ENCODE assay signal across 18 cellular contexts in the genomic region with DNA sequence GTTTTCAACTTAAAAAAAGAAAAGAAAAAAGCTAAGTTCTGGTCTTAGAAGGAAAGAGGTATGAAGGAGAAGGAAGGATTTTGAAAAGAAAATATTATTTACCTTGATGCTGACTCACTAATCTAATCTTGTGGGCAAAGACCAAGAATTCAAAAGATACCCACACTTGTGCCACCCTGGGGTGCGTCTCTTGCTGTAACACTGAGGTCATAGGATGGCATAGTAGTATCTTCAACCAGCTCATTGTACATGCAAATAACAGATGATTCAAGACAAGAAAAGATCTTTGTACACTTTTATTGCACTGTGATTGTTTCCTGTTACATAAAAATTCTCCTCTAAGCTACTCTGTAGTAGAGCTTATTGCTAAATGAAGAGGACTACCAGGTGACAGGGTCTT. TPM values are rescaled to one million over a fixed set of nuclear protein-coding genes. Genes with fewer than 3 reads are reported as not detected.
DNase-seq lines count a peak whose midpoint lies in the region; ATAC-seq and TF ChIP-seq lines count a peak whose summit lies in the region.
"Had no signal": no experiment of that assay in that cellular context is flagged by ENCODE, and none has a peak within 500 bp of the region (broad histone marks: within the 10 kb centered on the region; RNA-seq: fewer than 3 reads in every experiment).

No MANE protein-coding gene starts in this region.

- no peak overlapping the region for H3K27ac ChIP-seq in GM23338 (ENCODE audit: low read depth)
- H3K27ac ChIP-seq: BLaER1, SJCRH30 had no signal

- H3K27me3 Mint-ChIP-seq in T-helper 17 cell, result peaks cover 5% of the 10 kb centered on the region
- no peaks in the 10 kb centered on the region for H3K27me3 Mint-ChIP-seq in GM23338 (ENCODE audit: insufficient read depth, low read depth, poor library complexity)
- H3K27me3 Mint-ChIP-seq: CD8-positive, alpha-beta memory T cell; IgD-negative memory B cell had no signal

- H3K4me1 Mint-ChIP-seq in T-helper 17 cell (no peaks in the 10 kb centered on the region), GM23338 (peaks cover 5% of the 10 kb centered on the region)
- H3K4me1 Mint-ChIP-seq: CD8-positive, alpha-beta memory T cell; IgD-negative memory B cell had no signal

- H3K4me1 ChIP-seq in GM23338 (ENCODE audit: insufficient read depth), result no peaks in the 10 kb centered on the region; the same call in 1 of the 2 replicates
- H3K4me1 ChIP-seq: BLaER1, HAP-1, SJCRH30 had no signal

- H3K36me3 ChIP-seq in GM23338 (ENCODE audit: insufficient read depth), result no peaks in the 10 kb centered on the region
- H3K36me3 ChIP-seq: BLaER1, HAP-1, SJCRH30 had no signal

- H3K9me3 ChIP-seq in T-helper 17 cell (ENCODE audit: control insufficient read depth, low read length, poor library complexity, severe bottlenecking), result no peaks in the 10 kb centered on the region
- H3K9me3 ChIP-seq: BLaER1, HAP-1, SJCRH30 had no signal

- no peaks in the 10 kb centered on the region for H3F3A ChIP-seq in GM23338 (replicated peaks; ENCODE audit: low read depth)

- no peaks in the 10 kb centered on the region; the same call in 1 of the 2 replicates for H4K20me1 ChIP-seq in GM23338 (replicated peaks; ENCODE audit: insufficient read depth)
- H4K20me1 ChIP-seq: BLaER1 had no signal

- H3K9me3 Mint-ChIP-seq in GM23338, result no peaks in the 10 kb centered on the region
- H3K9me3 Mint-ChIP-seq: CD8-positive, alpha-beta memory T cell; IgD-negative memory B cell had no signal

- ATAC-seq in T-helper 17 cell (no peak), esophagus mucosa (peak; percentile 75), GM23338 (no peak)
- ATAC-seq: Panc1 had no signal

- H2AFZ ChIP-seq in GM23338, result no peak overlapping the region

- H3K36me3 Mint-ChIP-seq in T-helper 17 cell (ENCODE audit: low read depth) (no peaks in the 10 kb centered on the region), GM23338 (ENCODE audit: low read depth) (no peaks in the 10 kb centered on the region)
- H3K36me3 Mint-ChIP-seq: CD8-positive, alpha-beta memory T cell; IgD-negative memory B cell had no signal

- H3K4me3 Mint-ChIP-seq in T-helper 17 cell (no peak overlapping the region), GM23338 (no peak overlapping the region)
- H3K4me3 Mint-ChIP-seq: CD8-positive, alpha-beta memory T cell had no signal

- H3K27ac Mint-ChIP-seq in T-helper 17 cell (peak overlapping the region; percentile 49), GM23338 (no peak overlapping the region)
- H3K27ac Mint-ChIP-seq: IgD-negative memory B cell had no signal

- no peak for TF ChIP-seq CTCF in GM23338 (conservative IDR thresholded peaks at IDR 0.05; ENCODE audit: low read depth in 2 of 2)

- no peaks in the 10 kb centered on the region for H3K79me2 ChIP-seq in GM23338 (replicated peaks; ENCODE audit: insufficient read depth)

- H3K4me3 ChIP-seq in GM23338, result no peak overlapping the region
- H3K4me3 ChIP-seq: BLaER1, HAP-1, SJCRH30 had no signal

- no peaks in the 10 kb centered on the region for H3K27me3 ChIP-seq in GM23338 (ENCODE audit: insufficient read depth)
- H3K27me3 ChIP-seq: BLaER1, SJCRH30 had no signal

- DNase-seq in LoVo (ENCODE audit: low spot score), result peak; percentile 75
- DNase-seq in T-helper 17 cell, result no peak
- DNase-seq in renal cortical epithelial cell (ENCODE audit: low read depth), result peak; percentile 36
- no peak for DNase-seq in NCI-H774 (lab: John Stamatoyannopoulos, UW)
- no peak for DNase-seq in GM23338 (ENCODE audit: low spot score)
- no peak for DNase-seq in NCI-H2171 (lab: John Stamatoyannopoulos, UW)
- DNase-seq in GM03348 (ENCODE audit: low spot score), result no peak
- DNase-seq: CD8-positive, alpha-beta memory T cell; NCI-H1436 treated with DMSO at 0.1 percent for 48 hours; NCI-H2081 treated with DMSO at 0.1 percent for 48 hours; NCI-H526 treated with DMSO at 0.1 percent for 48 hours; SJCRH30; SW 1271 had no signal

- no peak overlapping the region for H3K4me2 ChIP-seq in GM23338
- H3K4me2 ChIP-seq: BLaER1 had no signal

- H3K9me2 ChIP-seq in GM23338 (ENCODE audit: insufficient read depth), result no peaks in the 10 kb centered on the region

TF ChIP-seq in GM23338, 12 proteins besides CTCF, POLR2A, EP300 and RAD21 (continues in another document):
- TF ChIP-seq NANOG (IDR thresholded peaks at IDR 0.05; ENCODE audit: borderline replicate concordance) (no peak), STAT1 (IDR thresholded peaks at IDR 0.05; ENCODE audit: unreplicated experiment) (no peak)
- TF ChIP-seq, protein P1, sequence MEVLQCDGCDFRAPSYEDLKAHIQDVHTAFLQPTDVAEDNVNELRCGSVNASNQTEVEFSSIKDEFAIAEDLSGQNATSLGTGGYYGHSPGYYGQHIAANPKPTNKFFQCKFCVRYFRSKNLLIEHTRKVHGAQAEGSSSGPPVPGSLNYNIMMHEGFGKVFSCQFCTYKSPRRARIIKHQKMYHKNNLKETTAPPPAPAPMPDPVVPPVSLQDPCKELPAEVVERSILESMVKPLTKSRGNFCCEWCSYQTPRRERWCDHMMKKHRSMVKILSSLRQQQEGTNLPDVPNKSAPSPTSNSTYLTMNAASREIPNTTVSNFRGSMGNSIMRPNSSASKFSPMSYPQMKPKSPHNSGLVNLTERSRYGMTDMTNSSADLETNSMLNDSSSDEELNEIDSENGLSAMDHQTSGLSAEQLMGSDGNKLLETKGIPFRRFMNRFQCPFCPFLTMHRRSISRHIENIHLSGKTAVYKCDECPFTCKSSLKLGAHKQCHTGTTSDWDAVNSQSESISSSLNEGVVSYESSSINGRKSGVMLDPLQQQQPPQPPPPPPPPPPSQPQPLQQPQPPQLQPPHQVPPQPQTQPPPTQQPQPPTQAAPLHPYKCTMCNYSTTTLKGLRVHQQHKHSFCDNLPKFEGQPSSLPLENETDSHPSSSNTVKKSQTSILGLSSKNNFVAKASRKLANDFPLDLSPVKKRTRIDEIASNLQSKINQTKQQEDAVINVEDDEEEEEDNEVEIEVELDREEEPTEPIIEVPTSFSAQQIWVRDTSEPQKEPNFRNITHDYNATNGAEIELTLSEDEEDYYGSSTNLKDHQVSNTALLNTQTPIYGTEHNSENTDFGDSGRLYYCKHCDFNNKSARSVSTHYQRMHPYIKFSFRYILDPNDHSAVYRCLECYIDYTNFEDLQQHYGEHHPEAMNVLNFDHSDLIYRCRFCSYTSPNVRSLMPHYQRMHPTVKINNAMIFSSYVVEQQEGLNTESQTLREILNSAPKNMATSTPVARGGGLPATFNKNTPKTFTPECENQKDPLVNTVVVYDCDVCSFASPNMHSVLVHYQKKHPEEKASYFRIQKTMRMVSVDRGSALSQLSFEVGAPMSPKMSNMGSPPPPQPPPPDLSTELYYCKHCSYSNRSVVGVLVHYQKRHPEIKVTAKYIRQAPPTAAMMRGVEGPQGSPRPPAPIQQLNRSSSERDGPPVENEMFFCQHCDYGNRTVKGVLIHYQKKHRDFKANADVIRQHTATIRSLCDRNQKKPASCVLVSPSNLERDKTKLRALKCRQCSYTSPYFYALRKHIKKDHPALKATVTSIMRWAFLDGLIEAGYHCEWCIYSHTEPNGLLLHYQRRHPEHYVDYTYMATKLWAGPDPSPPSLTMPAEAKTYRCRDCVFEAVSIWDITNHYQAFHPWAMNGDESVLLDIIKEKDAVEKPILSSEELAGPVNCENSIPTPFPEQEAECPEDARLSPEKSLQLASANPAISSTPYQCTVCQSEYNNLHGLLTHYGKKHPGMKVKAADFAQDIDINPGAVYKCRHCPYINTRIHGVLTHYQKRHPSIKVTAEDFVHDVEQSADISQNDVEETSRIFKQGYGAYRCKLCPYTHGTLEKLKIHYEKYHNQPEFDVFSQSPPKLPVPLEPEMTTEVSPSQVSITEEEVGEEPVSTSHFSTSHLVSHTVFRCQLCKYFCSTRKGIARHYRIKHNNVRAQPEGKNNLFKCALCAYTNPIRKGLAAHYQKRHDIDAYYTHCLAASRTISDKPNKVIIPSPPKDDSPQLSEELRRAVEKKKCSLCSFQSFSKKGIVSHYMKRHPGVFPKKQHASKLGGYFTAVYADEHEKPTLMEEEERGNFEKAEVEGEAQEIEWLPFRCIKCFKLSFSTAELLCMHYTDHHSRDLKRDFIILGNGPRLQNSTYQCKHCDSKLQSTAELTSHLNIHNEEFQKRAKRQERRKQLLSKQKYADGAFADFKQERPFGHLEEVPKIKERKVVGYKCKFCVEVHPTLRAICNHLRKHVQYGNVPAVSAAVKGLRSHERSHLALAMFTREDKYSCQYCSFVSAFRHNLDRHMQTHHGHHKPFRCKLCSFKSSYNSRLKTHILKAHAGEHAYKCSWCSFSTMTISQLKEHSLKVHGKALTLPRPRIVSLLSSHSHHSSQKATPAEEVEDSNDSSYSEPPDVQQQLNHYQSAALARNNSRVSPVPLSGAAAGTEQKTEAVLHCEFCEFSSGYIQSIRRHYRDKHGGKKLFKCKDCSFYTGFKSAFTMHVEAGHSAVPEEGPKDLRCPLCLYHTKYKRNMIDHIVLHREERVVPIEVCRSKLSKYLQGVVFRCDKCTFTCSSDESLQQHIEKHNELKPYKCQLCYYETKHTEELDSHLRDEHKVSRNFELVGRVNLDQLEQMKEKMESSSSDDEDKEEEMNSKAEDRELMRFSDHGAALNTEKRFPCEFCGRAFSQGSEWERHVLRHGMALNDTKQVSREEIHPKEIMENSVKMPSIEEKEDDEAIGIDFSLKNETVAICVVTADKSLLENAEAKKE (CRISPR knock-in tag; IDR thresholded peaks at IDR 0.05), result no peak

RNA-seq across cellular contexts. Expression of a gene that starts 17.3 kb away (rescaled TPM):
- total RNA-seq in T-helper 17 cell, result 1 to 10 TPM in 1 of 2 donors, under 1 TPM in 1; 0.44 to 1.0 TPM
- 12.5 TPM for total RNA-seq in esophagus mucosa
- 57.0 and 83.5 TPM in 2 replicates for total RNA-seq in renal cortical epithelial cell
- 39.0 and 42.2 TPM in 2 replicates for total RNA-seq in GM23338 (2014; rRNA removed; shearing (Covaris generic))
- polyA plus RNA-seq in GM23338 (2016; fragmentation: Nextera tagmentation; extraction: Ambion mirVana), result 18.0 and 18.4 TPM in 2 replicates
- polyA plus RNA-seq: IgD-negative memory B cell had no signal

RNA-seq across cellular contexts. Expression of a gene that starts 35.0 kb away (rescaled TPM):
- 10 to 100 TPM; 34.0 to 35.3 TPM for total RNA-seq in T-helper 17 cell
- 15.5 TPM for total RNA-seq in esophagus mucosa
- 35.6 and 48.7 TPM in 2 replicates for total RNA-seq in renal cortical epithelial cell
- 32.4 and 39.1 TPM in 2 replicates for total RNA-seq in GM23338 (2014; rRNA removed; shearing (Covaris generic))
- polyA plus RNA-seq in GM23338 (2016; fragmentation: Nextera tagmentation; extraction: Ambion mirVana), result 28.4 and 29.7 TPM in 2 replicates

Comparison
In these comparisons a context has a peak if more than half of its experiments do, and no peak if none do; other contexts are left out.
1. DNase-seq: peak in LoVo (single experiment) and renal cortical epithelial cell (single experiment); none in T-helper 17 cell (0 of 3), NCI-H774 (single experiment), GM23338 (single experiment), NCI-H2171 (single experiment) and GM03348 (single experiment).